ENCODE assay signal across 1 cellular context in genomic region chr1:181104790-181105133, GRCh38.
A peak's percentile ranks its signal among the peaks of the same experiment; 100 is the strongest.
TF ChIP-seq lines count a peak whose summit lies in the region.

No MANE protein-coding gene starts in this region.

TF ChIP-seq in K562, 482 proteins besides CTCF, POLR2A, EP300 and RAD21 (continued from another document):
- TF ChIP-seq HDAC8 (tag; IDR thresholded peaks at IDR 0.05) (0 out of 2 replicates have a peak, but pooled peaks have one; percentile 33), CREB3 (tag; conservative IDR thresholded peaks at IDR 0.05; ENCODE audit: low read depth) (no peak), KLF16 (IDR thresholded peaks at IDR 0.05) (no peak), U2AF1 (optimal IDR thresholded peaks at IDR 0.05; ENCODE audit: low read depth, low read length) (no peak), PHF21A (IDR thresholded peaks at IDR 0.05; ENCODE audit: borderline replicate concordance, low read depth) (no peak), ZNF384 (IDR thresholded peaks at IDR 0.05; ENCODE audit: low read depth, low read length) (no peak), MECOM (CRISPR knock-in tag; IDR thresholded peaks at IDR 0.05) (no peak), ZNF77 (CRISPR knock-in tag; IDR thresholded peaks at IDR 0.05) (no peak), ZNF592 (IDR thresholded peaks at IDR 0.05) (no peak), ZNF830 (CRISPR knock-in tag; IDR thresholded peaks at IDR 0.05) (no peak), DIDO1 (tag; IDR thresholded peaks at IDR 0.05; ENCODE audit: low read depth) (no peak), TEAD2 (tag; IDR thresholded peaks at IDR 0.05) (no peak), RBM25 (IDR thresholded peaks at IDR 0.05; ENCODE audit: low read depth, low read length, severe bottlenecking) (no peak), IRF1 (CRISPR knock-in tag; IDR thresholded peaks at IDR 0.05; ENCODE audit: borderline replicate concordance) (no peak)
TF ChIP-seq in K562: peak in this region for 80.
